ENCODE assay signal across 8 cellular contexts in the genomic region with DNA sequence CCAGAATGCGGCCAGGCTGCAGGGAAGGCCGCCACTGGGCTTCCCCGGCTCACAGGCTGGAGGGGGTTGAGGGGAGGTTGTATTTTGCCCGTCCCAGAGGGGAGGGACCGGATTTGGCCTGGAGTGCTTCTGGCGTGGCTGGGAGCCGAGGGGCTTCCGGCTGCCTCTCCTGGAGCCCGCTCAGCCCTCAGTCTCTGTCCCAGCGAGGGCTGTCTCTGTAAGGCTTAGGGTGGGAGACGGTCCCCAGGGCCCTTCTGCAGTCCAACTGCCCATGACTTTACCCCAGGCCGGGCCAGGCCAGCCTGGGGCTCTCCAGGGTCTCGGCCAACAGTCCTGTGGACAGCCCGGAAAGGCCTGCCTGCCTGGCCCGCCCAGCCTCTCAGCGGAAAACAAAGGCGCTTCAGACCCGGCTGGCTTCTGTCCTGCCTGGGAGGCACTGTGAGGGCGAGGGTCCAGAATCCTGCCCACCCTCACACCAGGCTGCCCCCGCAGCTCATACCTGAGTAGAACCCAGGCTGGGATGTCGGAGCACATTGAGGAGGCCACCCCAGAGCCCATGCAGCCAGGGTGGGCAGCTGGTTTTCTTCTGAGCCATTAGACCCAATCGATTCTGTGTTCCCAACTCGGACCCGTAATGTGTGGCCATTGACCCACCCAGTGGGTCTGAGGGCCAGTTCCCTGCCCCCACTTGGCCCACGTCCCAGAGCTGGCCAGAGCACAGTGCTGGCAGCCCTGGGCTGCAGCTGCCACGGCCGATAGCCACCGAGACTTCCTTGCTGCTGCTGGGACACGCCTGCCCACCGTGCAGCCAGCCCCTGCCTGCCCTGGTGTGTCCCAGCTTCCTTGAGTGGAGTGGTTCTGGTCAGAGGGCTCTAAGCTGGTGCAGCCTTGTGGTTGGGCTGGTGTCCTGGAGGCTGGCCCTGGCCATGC. TPM values are rescaled to one million over a fixed set of nuclear protein-coding genes. Genes with fewer than 3 reads are reported as not detected.
A peak's percentile ranks its signal among the peaks of the same experiment; 100 is the strongest.
DNase-seq lines count a peak whose midpoint lies in the region; ATAC-seq and TF ChIP-seq lines count a peak whose summit lies in the region.

No MANE protein-coding gene starts in this region.

- H3K79me2 ChIP-seq in ACC112 (ENCODE audit: control insufficient read depth, insufficient read depth, low read length, unreplicated experiment) (peaks cover 11% of the 10 kb centered on the region), mesendoderm (ENCODE audit: control insufficient read depth, insufficient read depth, low read length) (no peaks in the 10 kb centered on the region)

- H3K18ac ChIP-seq in mesendoderm (ENCODE audit: low read length), result no peak overlapping the region

- H2AFZ ChIP-seq in ACC112 (ENCODE audit: low read length, unreplicated experiment), result no peak overlapping the region

- ATAC-seq in upper lobe of left lung (ENCODE audit: low FRiP score in 2 of 2) (peak; percentile 1 to 50), GM21529 (IDR thresholded peaks at IDR 0.05; ENCODE audit: unreplicated experiment) (no peak), HG02852 (IDR thresholded peaks at IDR 0.05; ENCODE audit: unreplicated experiment) (no peak)

- peak overlapping the region; percentile 74 for H3K9ac ChIP-seq in mesendoderm (ENCODE audit: low read length)

- H4K5ac ChIP-seq in mesendoderm (ENCODE audit: low read length), result no peak overlapping the region

- TF ChIP-seq POLR2A in upper lobe of left lung (IDR thresholded peaks at IDR 0.05), result peak in 1 of 4 donors; percentile 17

- DNase-seq in NCI-H2029 treated with DMSO at 0.1 percent for 48 hours (lab: John Stamatoyannopoulos, UW) (peak; percentile 36), mesendoderm (peak; percentile 84), upper lobe of left lung (peak in 1 of 2 donors; percentile 60), A172 (ENCODE audit: low spot score) (no peak)

- 41 to 44% methylated on average over 30 of the region's 30 CpGs for WGBS in ectodermal cell, 2 experiments
- WGBS in mesendoderm (ENCODE audit: extremely low coverage, insufficient coverage, low lambda C conversion rate), result no CpG with 5 or more reads among the region's 30 CpGs
- 18 to 25% methylated on average over 11 to 14 of the region's 30 CpGs for WGBS in upper lobe of left lung, 2 donors

- no peak overlapping the region for H2BK15ac ChIP-seq in mesendoderm (replicated peaks; ENCODE audit: low read depth)

- peak overlapping the region; percentile 61 for H3K4me2 ChIP-seq in mesendoderm (ENCODE audit: low read length)

- no peak overlapping the region for H3K23ac ChIP-seq in mesendoderm (ENCODE audit: low read length)

- TF ChIP-seq EP300 in upper lobe of left lung (IDR thresholded peaks at IDR 0.05), result no peak

- no peak overlapping the region for H2BK120ac ChIP-seq in mesendoderm (ENCODE audit: low read depth, low read length)

- no peak overlapping the region for H3K4ac ChIP-seq in mesendoderm (ENCODE audit: low read depth, low read length)

- H2BK5ac ChIP-seq in mesendoderm (ENCODE audit: low read length), result peak overlapping the region; percentile 70

- H3K79me1 ChIP-seq in mesendoderm (ENCODE audit: low read length), result no peaks in the 10 kb centered on the region

- H2AK5ac ChIP-seq in mesendoderm (ENCODE audit: low read length), result peak overlapping the region; percentile 22

- H4K8ac ChIP-seq in mesendoderm (ENCODE audit: low read depth, low read length), result no peak overlapping the region

- H3K36me3 ChIP-seq in ACC112 (ENCODE audit: insufficient read depth, low read length), result no peaks in the 10 kb centered on the region
- no peaks in the 10 kb centered on the region for H3K36me3 ChIP-seq in ectodermal cell (ENCODE audit: control insufficient read depth, insufficient read depth, low read length)
- no peaks in the 10 kb centered on the region for H3K36me3 ChIP-seq in mesendoderm (ENCODE audit: control insufficient read depth, insufficient read depth, low read length)
- H3K36me3 ChIP-seq in upper lobe of left lung, result peaks cover 0 to 22% (median 6%) of the 10 kb centered on the region in 4 donors

- H3K27me3 ChIP-seq in ACC112 (ENCODE audit: insufficient read depth, low read length), result no peaks in the 10 kb centered on the region
- H3K27me3 ChIP-seq in ectodermal cell (ENCODE audit: control insufficient read depth, insufficient read depth, low read length, poor library complexity, severe bottlenecking), result peaks cover 65% of the 10 kb centered on the region
- peaks cover 3% of the 10 kb centered on the region for H3K27me3 ChIP-seq in mesendoderm (ENCODE audit: insufficient read depth, low read length, poor library complexity)
- H3K27me3 ChIP-seq in upper lobe of left lung, result peaks cover 0 to 16% (median 8%) of the 10 kb centered on the region in 4 donors

- H3K4me3 ChIP-seq in ACC112 (ENCODE audit: low read depth, low read length), result peak overlapping the region; percentile 82
- peak overlapping the region; percentile 56 for H3K4me3 ChIP-seq in ectodermal cell (ENCODE audit: insufficient read depth, low read depth, low read length)
- H3K4me3 ChIP-seq in mesendoderm (ENCODE audit: low read length), result no peak overlapping the region
- peak overlapping the region; percentile 59 to 90 (median 85) for H3K4me3 ChIP-seq in upper lobe of left lung

- H3K9me3 ChIP-seq in ectodermal cell (ENCODE audit: control insufficient read depth, low read length) (no peaks in the 10 kb centered on the region), upper lobe of left lung (no peaks in the 10 kb centered on the region)

- H3K4me1 ChIP-seq in ACC112 (ENCODE audit: control insufficient read depth, insufficient read depth, low read length, unreplicated experiment), result peaks cover 35% of the 10 kb centered on the region
- peaks cover 41% of the 10 kb centered on the region for H3K4me1 ChIP-seq in ectodermal cell (ENCODE audit: control insufficient read depth, insufficient read depth, low read length)
- peaks cover 7% of the 10 kb centered on the region for H3K4me1 ChIP-seq in mesendoderm (ENCODE audit: control insufficient read depth, low read depth, low read length)
- peaks cover 49 to 92% (median 75%) of the 10 kb centered on the region in 4 donors for H3K4me1 ChIP-seq in upper lobe of left lung

- H3K56ac ChIP-seq in mesendoderm (ENCODE audit: low read length), result peak overlapping the region; percentile 87

- H3K27ac ChIP-seq in ACC112 (ENCODE audit: low read depth, low read length) (peak overlapping the region; percentile 78), ectodermal cell (ENCODE audit: insufficient read depth, low read depth, low read length, poor library complexity, severe bottlenecking) (no peak overlapping the region), mesendoderm (ENCODE audit: low read depth, low read length) (peak overlapping the region; percentile 26), upper lobe of left lung (peak overlapping the region; percentile 86 to 98 (median 92))

- TF ChIP-seq CTCF in upper lobe of left lung (IDR thresholded peaks at IDR 0.05), result no peak

RNA-seq across cellular contexts. Expression of gene CRIP2, which starts 1.6 kb away (rescaled TPM):
- 11.8 TPM for polyA plus RNA-seq in ectodermal cell (2013, experiment 1 of 4)
- polyA plus RNA-seq in ectodermal cell (2013, experiment 2 of 4), result 14.1 TPM
- polyA plus RNA-seq in ectodermal cell (2013, experiment 3 of 4), result 14.0 TPM
- 16.4 TPM for polyA plus RNA-seq in ectodermal cell (2013, experiment 4 of 4)
- polyA plus RNA-seq in mesendoderm (2013, experiment 1 of 2), result 8.3 TPM
- 7.8 TPM for polyA plus RNA-seq in mesendoderm (2013, experiment 2 of 2)
- 100 to 1,000 TPM in 5 of 6 donors, 10 to 100 TPM in 1; 55.5 to 422 (median 190) TPM for total RNA-seq in upper lobe of left lung
- total RNA-seq in A172 (2014; rRNA removed; shearing (Covaris generic)), result 195 and 204 TPM in 2 replicates

RNA-seq across cellular contexts. Expression of gene CRIP1, which starts 10.5 kb away (rescaled TPM):
- polyA plus RNA-seq in ectodermal cell (2013, experiment 1 of 4), result 46.7 TPM
- 41.5 TPM for polyA plus RNA-seq in ectodermal cell (2013, experiment 2 of 4)
- polyA plus RNA-seq in ectodermal cell (2013, experiment 3 of 4), result 52.7 TPM
- 54.8 TPM for polyA plus RNA-seq in ectodermal cell (2013, experiment 4 of 4)
- 8.8 TPM for polyA plus RNA-seq in mesendoderm (2013, experiment 1 of 2)
- polyA plus RNA-seq in mesendoderm (2013, experiment 2 of 2), result 8.3 TPM
- total RNA-seq in upper lobe of left lung, result 100 to 1,000 TPM in 4 of 6 donors, 10 to 100 TPM in 2; 26.2 to 425 (median 200) TPM
- 1.5 TPM in 1 of 2 replicates, not detected in the other for total RNA-seq in A172 (2014; rRNA removed; shearing (Covaris generic))

RNA-seq across cellular contexts. Expression of gene TEDC1, which starts 14.9 kb away (rescaled TPM):
- 22.9 TPM for polyA plus RNA-seq in ectodermal cell (2013, experiment 1 of 4)
- polyA plus RNA-seq in ectodermal cell (2013, experiment 2 of 4), result 21.7 TPM
- polyA plus RNA-seq in ectodermal cell (2013, experiment 3 of 4), result 16.6 TPM
- 19.7 TPM for polyA plus RNA-seq in ectodermal cell (2013, experiment 4 of 4)
- 4.5 TPM for polyA plus RNA-seq in mesendoderm (2013, experiment 1 of 2)
- polyA plus RNA-seq in mesendoderm (2013, experiment 2 of 2), result 3.9 TPM
- 10 to 100 TPM; 13.8 to 38.5 (median 17.4) TPM for total RNA-seq in upper lobe of left lung
- 14.1 and 21.9 TPM in 2 replicates for total RNA-seq in A172 (2014; rRNA removed; shearing (Covaris generic))

RNA-seq across cellular contexts. Expression of gene TMEM121, which starts 50.2 kb away (rescaled TPM):
- 2.3 TPM for polyA plus RNA-seq in ectodermal cell (2013, experiment 1 of 4)
- 2.5 TPM for polyA plus RNA-seq in ectodermal cell (2013, experiment 2 of 4)
- polyA plus RNA-seq in ectodermal cell (2013, experiment 3 of 4), result 4.1 TPM
- polyA plus RNA-seq in ectodermal cell (2013, experiment 4 of 4), result 3.8 TPM
- polyA plus RNA-seq in mesendoderm (2013, experiment 1 of 2), result 0.06 TPM
- 0.04 TPM for polyA plus RNA-seq in mesendoderm (2013, experiment 2 of 2)
- total RNA-seq in upper lobe of left lung, result 1 to 10 TPM in 4 of 6 donors, under 1 TPM in 1, not detected in 1; 0.69 to 4.6 (median 3.8) TPM
- 9.2 and 11.3 TPM in 2 replicates for total RNA-seq in A172 (2014; rRNA removed; shearing (Covaris generic))

RNA-seq across cellular contexts. Expression of gene MTA1, which starts 56.6 kb away (rescaled TPM):
- polyA plus RNA-seq in ectodermal cell (2013, experiment 1 of 4), result 210 TPM
- 189 TPM for polyA plus RNA-seq in ectodermal cell (2013, experiment 2 of 4)
- 170 TPM for polyA plus RNA-seq in ectodermal cell (2013, experiment 3 of 4)
- polyA plus RNA-seq in ectodermal cell (2013, experiment 4 of 4), result 178 TPM
- 125 TPM for polyA plus RNA-seq in mesendoderm (2013, experiment 1 of 2)
- 136 TPM for polyA plus RNA-seq in mesendoderm (2013, experiment 2 of 2)
- total RNA-seq in upper lobe of left lung, result 100 to 1,000 TPM in 2 of 6 donors, 10 to 100 TPM in 4; 64.8 to 315 (median 94.9) TPM
- total RNA-seq in A172 (2014; rRNA removed; shearing (Covaris generic)), result 15.4 and 27.2 TPM in 2 replicates

Comparison
In these comparisons a context has a peak if more than half of its experiments do, and no peak if none do; other contexts are left out.
1. ATAC-seq: peak in upper lobe of left lung (2 of 2); none in GM21529 (single experiment) and HG02852 (single experiment).
2. RNA of gene CRIP1, which starts 10.5 kb away (total RNA-seq): 26.2 to 425 TPM in upper lobe of left lung; 1.5 TPM in A172; every median in the first group is over 10 times any median in the second.